28 cellular contexts compared by ENCODE assay signal in genomic region chr6:73866305-73866704, GRCh38.
DNase-seq lines count a peak whose midpoint lies in the region; ATAC-seq and TF ChIP-seq lines count a peak whose summit lies in the region.
"Had no signal": no experiment of that assay in that cellular context is flagged by ENCODE, and none has a peak within 500 bp of the region (broad histone marks: within the 10 kb centered on the region; RNA-seq: fewer than 3 reads in every experiment).

No MANE protein-coding gene starts in this region.

- H3K4me3 ChIP-seq in GM12865 (ENCODE audit: low read depth, low read length) (no peak overlapping the region), brain microvascular endothelial cell (ENCODE audit: low read depth, low read length) (no peak overlapping the region)
- H3K4me3 ChIP-seq: cardiac muscle cell, coronary artery, esophagus muscularis mucosa, pancreas, smooth muscle cell had no signal

- H3K27me3 ChIP-seq in brain microvascular endothelial cell (replicated peaks) = no peaks in the 10 kb centered on the region
- H3K27me3 ChIP-seq: cardiac muscle cell, esophagus muscularis mucosa, foreskin keratinocyte, pancreas had no signal

- in situ Hi-C loops in brain microvascular endothelial cell (cut with HindIII; ENCODE audit: low pct_ligation_motif_present, low sequenced_read_pairs) = no loop called here

- H3K4me3 Mint-ChIP-seq in glutamatergic neuron (ENCODE audit: unreplicated experiment) = no peak overlapping the region
- no peak overlapping the region for H3K4me3 Mint-ChIP-seq in mesothelial cell of epicardium
- H3K4me3 Mint-ChIP-seq: activated CD4-positive, alpha-beta T cell treated with anti-CD3 and anti-CD28 coated beads for 36 hours; activated CD8-positive, alpha-beta T cell treated with anti-CD3 and anti-CD28 coated beads, Interleukin-2, amount 10 ng/mL, durations not matched to agents 7 days and 5 days; activated naive CD8-positive, alpha-beta T cell; CD8-positive, alpha-beta T cell; neural crest cell had no signal

- H3K4me1 Mint-ChIP-seq in glutamatergic neuron (ENCODE audit: low read depth, unreplicated experiment) (no peaks in the 10 kb centered on the region), mesothelial cell of epicardium (peaks cover 2% of the 10 kb centered on the region)
- H3K4me1 Mint-ChIP-seq: activated CD4-positive, alpha-beta T cell treated with anti-CD3 and anti-CD28 coated beads for 36 hours; neural crest cell had no signal

- no peaks in the 10 kb centered on the region for H3K36me3 Mint-ChIP-seq in glutamatergic neuron (ENCODE audit: unreplicated experiment)
- H3K36me3 Mint-ChIP-seq in mesothelial cell of epicardium = no peaks in the 10 kb centered on the region
- H3K36me3 Mint-ChIP-seq: activated naive CD8-positive, alpha-beta T cell; CD8-positive, alpha-beta T cell had no signal

- DNase-seq in GM12865 (ENCODE audit: low read depth) (peak; percentile 11), HT1080 (ENCODE audit: low read depth) (peak; percentile 51), NCI-H2029 (lab: John Stamatoyannopoulos, UW) (no peak), glutamatergic neuron (no peak), brain microvascular endothelial cell (no peak), mesothelial cell of epicardium (ENCODE audit: low spot score in 2 of 2, unreplicated experiment in 2 of 2) (no peak)
- DNase-seq: activated CD4-positive, alpha-beta T cell treated with anti-CD3 and anti-CD28 coated beads for 36 hours; activated CD8-positive, alpha-beta T cell treated with anti-CD3 and anti-CD28 coated beads, Interleukin-2, amount 10 ng/mL, durations not matched to agents 7 days and 5 days; aorta; CD8-positive, alpha-beta T cell; foreskin keratinocyte; H7; NCI-H146; pancreas; SK-N-SH; stimulated activated CD4-positive, alpha-beta T cell treated with anti-CD3 and anti-CD28 coated beads, Interleukin-2, amount 100 ng/mL, for 24 hours; T-helper 2 cell; trophoblast cell had no signal

- no peak overlapping the region for H3K27ac Mint-ChIP-seq in glutamatergic neuron (ENCODE audit: unreplicated experiment)
- H3K27ac Mint-ChIP-seq in mesothelial cell of epicardium = no peak overlapping the region
- H3K27ac Mint-ChIP-seq: activated CD4-positive, alpha-beta T cell treated with anti-CD3 and anti-CD28 coated beads for 36 hours; activated CD8-positive, alpha-beta T cell treated with anti-CD3 and anti-CD28 coated beads, Interleukin-2, amount 10 ng/mL, durations not matched to agents 7 days and 5 days; activated naive CD8-positive, alpha-beta T cell; activated T-helper 2 cell treated with anti-CD3 and anti-CD28 coated beads, Interferon-gamma antibody, Interleukin-2, Interleukin-4, amounts not matched to agents 10 μg/mL and 5 μg/mL and 100 μg/mL, durations not matched to agents 14 hours and 24 hours and 36 hours; CD8-positive, alpha-beta T cell had no signal

- no peaks in the 10 kb centered on the region for H3K36me3 ChIP-seq in brain microvascular endothelial cell (replicated peaks)
- H3K36me3 ChIP-seq: cardiac muscle cell, esophagus muscularis mucosa, pancreas had no signal

- ATAC-seq in GM19463 (IDR thresholded peaks at IDR 0.05; ENCODE audit: unreplicated experiment) = peak; percentile 56
- peak; percentile 44 for ATAC-seq in HG02870 (IDR thresholded peaks at IDR 0.05; ENCODE audit: unreplicated experiment)
- ATAC-seq: activated CD4-positive, alpha-beta T cell treated with anti-CD3 and anti-CD28 coated beads for 36 hours; activated CD8-positive, alpha-beta T cell treated with anti-CD3 and anti-CD28 coated beads, Interleukin-2, amount 10 ng/mL, durations not matched to agents 7 days and 5 days; CD8-positive, alpha-beta T cell; foreskin keratinocyte; pancreas had no signal

- no peaks in the 10 kb centered on the region for H3K9me3 Mint-ChIP-seq in glutamatergic neuron (ENCODE audit: unreplicated experiment)
- peaks cover 4% of the 10 kb centered on the region for H3K9me3 Mint-ChIP-seq in mesothelial cell of epicardium
- H3K9me3 Mint-ChIP-seq: activated T-helper 2 cell treated with anti-CD3 and anti-CD28 coated beads, Interferon-gamma antibody, Interleukin-2, Interleukin-4, amounts not matched to agents 10 μg/mL and 5 μg/mL and 100 μg/mL, durations not matched to agents 14 hours and 24 hours and 36 hours; CD8-positive, alpha-beta T cell had no signal

- no peak for TF ChIP-seq CTCF in GM12865 (IDR thresholded peaks at IDR 0.05; ENCODE audit: insufficient read depth, low read depth, low read length, missing control alignments)
- TF ChIP-seq CTCF in glutamatergic neuron (IDR thresholded peaks at IDR 0.05; ENCODE audit: partially characterized antibody, unreplicated experiment) = no peak
- no peak for TF ChIP-seq CTCF in brain microvascular endothelial cell (IDR thresholded peaks at IDR 0.05; ENCODE audit: low read depth, low read length, missing control alignments)
- no peak for TF ChIP-seq CTCF in mesothelial cell of epicardium (IDR thresholded peaks at IDR 0.05; ENCODE audit: unreplicated experiment)

- H3K27me3 Mint-ChIP-seq in glutamatergic neuron (ENCODE audit: unreplicated experiment) = no peaks in the 10 kb centered on the region
- H3K27me3 Mint-ChIP-seq in mesothelial cell of epicardium (ENCODE audit: low read depth) = no peaks in the 10 kb centered on the region

- H3K27ac ChIP-seq in brain microvascular endothelial cell = no peak overlapping the region
- H3K27ac ChIP-seq: cardiac muscle cell, coronary artery, esophagus muscularis mucosa, foreskin keratinocyte, KMS-11, pancreas had no signal

Comparison
In these comparisons a context has a peak if more than half of its experiments do, and no peak if none do; other contexts are left out.
1. DNase-seq: peak in GM12865 (single experiment) and HT1080 (single experiment); none in NCI-H2029 (single experiment), glutamatergic neuron (single experiment), brain microvascular endothelial cell (single experiment) and mesothelial cell of epicardium (0 of 2).